Comparison of ENCODE assay signal across 21 cellular contexts in genomic region chr1:156098782-156099181, GRCh38. TPM values are rescaled to one million over a fixed set of nuclear protein-coding genes. Genes with fewer than 3 reads are reported as not detected.
DNase-seq lines count a peak whose midpoint lies in the region; ATAC-seq and TF ChIP-seq lines count a peak whose summit lies in the region.
"Had no signal": no experiment of that assay in that cellular context is flagged by ENCODE, and none has a peak within 500 bp of the region (broad histone marks: within the 10 kb centered on the region; RNA-seq: fewer than 3 reads in every experiment).

No MANE protein-coding gene starts in this region.

- no peak for TF ChIP-seq CTCF in suprapubic skin (IDR thresholded peaks at IDR 0.05)
- TF ChIP-seq CTCF in ovary (IDR thresholded peaks at IDR 0.05) = no peak

- intact Hi-C loops in ovary (cut with DNase I) = no loop called here
- intact Hi-C loops in left colon (cut with DNase I, micrococcal nuclease) = no loop called here

- TF ChIP-seq POLR2A in suprapubic skin (IDR thresholded peaks at IDR 0.05) (no peak), ovary (IDR thresholded peaks at IDR 0.05) (no peak)

- H3K27me3 ChIP-seq in suprapubic skin (no peaks in the 10 kb centered on the region), ovary (no peaks in the 10 kb centered on the region)
- H3K27me3 ChIP-seq: heart left ventricle had no signal

- H3K4me1 ChIP-seq in suprapubic skin (peaks cover 73% of the 10 kb centered on the region), ovary (ENCODE audit: insufficient read depth) (peaks cover 26% of the 10 kb centered on the region)

- H3K9me3 Mint-ChIP-seq in activated naive CD8-positive, alpha-beta T cell (ENCODE audit: low read depth) = no peaks in the 10 kb centered on the region
- no peaks in the 10 kb centered on the region for H3K9me3 Mint-ChIP-seq in activated naive CD8-positive, alpha-beta T cell treated with anti-CD3 and anti-CD28 coated beads for 36 hours
- no peaks in the 10 kb centered on the region for H3K9me3 Mint-ChIP-seq in IgD-negative memory B cell
- no peaks in the 10 kb centered on the region for H3K9me3 Mint-ChIP-seq in effector memory CD8-positive, alpha-beta T cell
- H3K9me3 Mint-ChIP-seq: nephron progenitor cell had no signal

- peak overlapping the region; percentile 86 for H3K27ac Mint-ChIP-seq in activated naive CD8-positive, alpha-beta T cell
- H3K27ac Mint-ChIP-seq in activated naive CD8-positive, alpha-beta T cell treated with anti-CD3 and anti-CD28 coated beads for 36 hours = no peak overlapping the region
- peak overlapping the region; percentile 96 to 99 (median 98) for H3K27ac Mint-ChIP-seq in IgD-negative memory B cell
- H3K27ac Mint-ChIP-seq in effector memory CD8-positive, alpha-beta T cell = peak overlapping the region; percentile 93 to 97
- H3K27ac Mint-ChIP-seq: nephron progenitor cell had no signal

- H3K27ac ChIP-seq in suprapubic skin (peak overlapping the region; percentile 93), ovary (no peak overlapping the region)
- H3K27ac ChIP-seq: SK-N-MC had no signal

- no peak for DNase-seq in activated naive CD8-positive, alpha-beta T cell treated with anti-CD3 and anti-CD28 coated beads for 36 hours
- no peak for DNase-seq in effector memory CD8-positive, alpha-beta T cell
- DNase-seq in suprapubic skin (ENCODE audit: low spot score in 2 of 2) (no peak), ovary (no peak), left colon (no peak)
- DNase-seq: activated effector memory CD4-positive, alpha-beta T cell treated with anti-CD3 and anti-CD28 coated beads, Interleukin-2, amount 50 U/mL, for 16 hours; dermis blood vessel endothelial cell; heart left ventricle; NCI-H1930; NCI-H510A treated with DMSO at 0.1 percent for 48 hours; nephron progenitor cell; stimulated activated CD4-positive, alpha-beta T cell treated with anti-CD3 and anti-CD28 coated beads, Interleukin-15, amount 100 ng/mL, for 24 hours; substantia nigra had no signal

- H3K27me3 Mint-ChIP-seq in activated naive CD8-positive, alpha-beta T cell = no peaks in the 10 kb centered on the region
- peaks cover 24% of the 10 kb centered on the region for H3K27me3 Mint-ChIP-seq in activated naive CD8-positive, alpha-beta T cell treated with anti-CD3 and anti-CD28 coated beads for 36 hours
- no peaks in the 10 kb centered on the region for H3K27me3 Mint-ChIP-seq in IgD-negative memory B cell
- H3K27me3 Mint-ChIP-seq in effector memory CD8-positive, alpha-beta T cell = no peaks in the 10 kb centered on the region

- ATAC-seq in effector memory CD8-positive, alpha-beta T cell (replicated peaks) = no peak
- ATAC-seq in GM21825 (IDR thresholded peaks at IDR 0.05; ENCODE audit: unreplicated experiment) (no peak), left colon (no peak)
- ATAC-seq: heart left ventricle had no signal

- no peak overlapping the region for H3K4me3 Mint-ChIP-seq in activated naive CD8-positive, alpha-beta T cell
- H3K4me3 Mint-ChIP-seq in activated naive CD8-positive, alpha-beta T cell treated with anti-CD3 and anti-CD28 coated beads for 36 hours = no peak overlapping the region
- peak overlapping the region in 1 of 4 donors; percentile 82 for H3K4me3 Mint-ChIP-seq in IgD-negative memory B cell
- H3K4me3 Mint-ChIP-seq in effector memory CD8-positive, alpha-beta T cell = no peak overlapping the region
- H3K4me3 Mint-ChIP-seq: nephron progenitor cell had no signal

- peaks cover 50% of the 10 kb centered on the region for H3K4me1 Mint-ChIP-seq in activated naive CD8-positive, alpha-beta T cell (ENCODE audit: low read depth)
- peaks cover 64% of the 10 kb centered on the region for H3K4me1 Mint-ChIP-seq in activated naive CD8-positive, alpha-beta T cell treated with anti-CD3 and anti-CD28 coated beads for 36 hours
- H3K4me1 Mint-ChIP-seq in IgD-negative memory B cell = peaks cover 24 to 39% (median 34%) of the 10 kb centered on the region in 3 donors
- H3K4me1 Mint-ChIP-seq in effector memory CD8-positive, alpha-beta T cell (ENCODE audit: low read depth in 2 of 2) = peaks cover 40% of the 10 kb centered on the region in 2 donors

- no peaks in the 10 kb centered on the region for H3K36me3 Mint-ChIP-seq in activated naive CD8-positive, alpha-beta T cell
- no peaks in the 10 kb centered on the region for H3K36me3 Mint-ChIP-seq in activated naive CD8-positive, alpha-beta T cell treated with anti-CD3 and anti-CD28 coated beads for 36 hours
- no peaks in the 10 kb centered on the region for H3K36me3 Mint-ChIP-seq in IgD-negative memory B cell
- H3K36me3 Mint-ChIP-seq in effector memory CD8-positive, alpha-beta T cell (ENCODE audit: insufficient read depth) = peaks cover 40% of the 10 kb centered on the region

- H3K36me3 ChIP-seq in suprapubic skin = no peaks in the 10 kb centered on the region
- no peaks in the 10 kb centered on the region for H3K36me3 ChIP-seq in ovary
- H3K36me3 ChIP-seq: heart left ventricle had no signal

- no peaks in the 10 kb centered on the region for H3K9me3 ChIP-seq in suprapubic skin
- H3K9me3 ChIP-seq in ovary = no peaks in the 10 kb centered on the region
- H3K9me3 ChIP-seq: HAP-1, heart left ventricle had no signal

- no peak overlapping the region for H3K4me3 ChIP-seq in suprapubic skin
- no peak overlapping the region for H3K4me3 ChIP-seq in ovary
- H3K4me3 ChIP-seq: HAP-1, heart left ventricle, lung, SK-N-MC had no signal

- 59% methylated on average over 2 of the region's 2 CpGs for WGBS in suprapubic skin
- 90 to 94% (median 92%) methylated on average over 2 of the region's 2 CpGs for WGBS in ovary, 3 donors

- no peak for TF ChIP-seq EP300 in suprapubic skin (IDR thresholded peaks at IDR 0.05)
- TF ChIP-seq EP300 in ovary (IDR thresholded peaks at IDR 0.05) = no peak

RNA-seq across cellular contexts. Expression of gene LMNA, which starts 15.7 kb away (rescaled TPM):
- 10 to 100 TPM; 32.3 to 37.8 TPM for total RNA-seq in activated naive CD8-positive, alpha-beta T cell treated with anti-CD3 and anti-CD28 coated beads for 36 hours
- polyA plus RNA-seq in IgD-negative memory B cell (5.7 TPM), ovary (100 to 1,000 TPM in 1 of 2 donors, 10 to 100 TPM in 1; 50.1 to 157 TPM)
- total RNA-seq in suprapubic skin (100 to 1,000 TPM; 574 to 977 (median 714) TPM), ovary (100 to 1,000 TPM; 197 to 609 (median 377) TPM), left colon (100 to 1,000 TPM; 335 to 478 TPM)

RNA-seq across cellular contexts. Expression of gene MEX3A, which starts 16.5 kb away (rescaled TPM):
- total RNA-seq in activated naive CD8-positive, alpha-beta T cell treated with anti-CD3 and anti-CD28 coated beads for 36 hours = under 1 TPM; 0.34 to 0.35 TPM
- polyA plus RNA-seq in IgD-negative memory B cell = 0.05 TPM
- total RNA-seq in suprapubic skin = 1 to 10 TPM in 2 of 4 donors, under 1 TPM in 2; 0.42 to 2.7 (median 1.0) TPM
- 10 to 100 TPM in 4 of 7 donors, 1 to 10 TPM in 3; 3.5 to 12.4 (median 10.2) TPM for total RNA-seq in ovary
- 1 to 10 TPM; 5.6 to 6.6 TPM for polyA plus RNA-seq in ovary
- total RNA-seq in left colon = 1 to 10 TPM in 1 of 2 donors, under 1 TPM in 1; 0.78 to 1.1 TPM

RNA-seq across cellular contexts. Expression of gene RAB25, which starts 37.8 kb away (rescaled TPM):
- total RNA-seq in activated naive CD8-positive, alpha-beta T cell treated with anti-CD3 and anti-CD28 coated beads for 36 hours = under 1 TPM; 0.64 to 0.99 TPM
- polyA plus RNA-seq in IgD-negative memory B cell (2.9 TPM), ovary (under 1 TPM in 1 of 2 donors, not detected in 1; 0.28 TPM)
- total RNA-seq in suprapubic skin (100 to 1,000 TPM; 150 to 284 (median 205) TPM), ovary (10 to 100 TPM in 1 of 7 donors, 1 to 10 TPM in 4, under 1 TPM in 2; 0.45 to 38.6 (median 3.5) TPM), left colon (100 to 1,000 TPM; 203 to 231 TPM)
- total RNA-seq: dermis blood vessel endothelial cell, heart left ventricle, M059J, OCI-LY7 had no signal

RNA-seq across cellular contexts. Expression of gene LAMTOR2, which starts 44.2 kb away (rescaled TPM):
- total RNA-seq in activated naive CD8-positive, alpha-beta T cell treated with anti-CD3 and anti-CD28 coated beads for 36 hours = 10 to 100 TPM; 45.9 to 49.1 TPM
- polyA plus RNA-seq in IgD-negative memory B cell = 159 TPM
- total RNA-seq in suprapubic skin = 10 to 100 TPM; 27.3 to 66.6 (median 57.7) TPM
- total RNA-seq in ovary = 10 to 100 TPM; 20.1 to 66.1 (median 24.9) TPM
- 10 to 100 TPM; 20.1 to 41.2 TPM for polyA plus RNA-seq in ovary
- total RNA-seq in left colon = 10 to 100 TPM; 70.6 to 72.7 TPM

RNA-seq across cellular contexts. Expression of gene UBQLN4, which starts 45.2 kb away (rescaled TPM):
- total RNA-seq in activated naive CD8-positive, alpha-beta T cell treated with anti-CD3 and anti-CD28 coated beads for 36 hours = 10 to 100 TPM; 42.6 to 47.1 TPM
- polyA plus RNA-seq in IgD-negative memory B cell (7.6 TPM), ovary (10 to 100 TPM; 16.3 to 33.9 TPM)
- total RNA-seq in suprapubic skin (10 to 100 TPM; 32.7 to 42.7 (median 39.8) TPM), ovary (10 to 100 TPM; 14.2 to 38.0 (median 26.6) TPM), left colon (10 to 100 TPM; 21.7 to 26.7 TPM)

Comparison
In these comparisons a context has a peak if more than half of its experiments do, and no peak if none do; other contexts are left out.
1. RNA of gene LMNA, which starts 15.7 kb away (total RNA-seq): 574 to 977 TPM in suprapubic skin, 335 to 478 TPM in left colon and 197 to 609 TPM in ovary; 32.3 to 37.8 TPM in activated naive CD8-positive, alpha-beta T cell treated with anti-CD3 and anti-CD28 coated beads for 36 hours; every median in the first group is over 4 times any median in the second.